ENCODE assay signal across 10 cellular contexts in the genomic region with DNA sequence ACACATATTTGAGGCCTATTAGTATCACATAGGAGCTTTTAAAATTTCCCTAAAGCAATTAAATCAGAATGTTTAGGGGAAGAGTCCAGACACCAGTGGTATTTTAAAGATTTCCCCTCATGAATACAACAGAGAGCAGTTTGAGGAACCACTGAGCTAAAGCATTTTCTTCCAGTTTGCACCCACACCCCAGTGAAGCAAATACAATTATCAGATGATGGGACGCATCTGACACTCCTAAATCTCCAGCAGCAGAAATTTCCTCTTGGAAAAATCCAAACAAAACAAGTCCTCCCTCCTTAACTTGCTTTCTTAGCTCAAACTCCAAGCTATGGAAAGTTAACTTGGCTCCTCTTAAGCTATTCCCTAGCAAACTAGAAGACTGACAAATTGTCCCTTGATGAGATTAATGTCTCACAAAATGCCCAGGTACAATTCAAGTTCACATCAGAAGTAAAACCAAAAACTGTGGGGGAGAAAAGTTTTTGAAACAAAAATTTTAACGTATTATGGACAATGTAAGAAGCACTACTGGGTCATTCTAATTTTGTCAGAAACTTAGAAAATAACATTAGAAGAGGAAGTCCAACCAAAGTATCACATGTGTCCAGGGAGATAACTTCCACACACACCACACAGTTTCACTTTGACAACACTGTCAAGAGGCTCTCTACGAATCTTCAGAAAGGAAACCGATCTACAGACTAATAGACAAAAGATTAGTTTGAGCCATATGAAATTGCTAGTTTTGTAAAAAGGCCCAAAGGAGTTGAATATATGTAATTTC.
DNase-seq lines count a peak whose midpoint lies in the region; ATAC-seq and TF ChIP-seq lines count a peak whose summit lies in the region.
"Had no signal": no experiment of that assay in that cellular context is flagged by ENCODE, and none has a peak within 500 bp of the region (broad histone marks: within the 10 kb centered on the region; RNA-seq: fewer than 3 reads in every experiment).

No MANE protein-coding gene starts in this region.

- no peak for DNase-seq in activated effector memory CD4-positive, alpha-beta T cell treated with anti-CD3 and anti-CD28 coated beads, Interleukin-2, amount 50 U/mL, for 16 hours
- no peak for DNase-seq in DMS 273 (lab: John Stamatoyannopoulos, UW; ENCODE audit: unreplicated experiment)
- no peak for DNase-seq in activated T-cell treated with anti-CD3 and anti-CD28 coated beads, Interleukin-2, amount 50 U/mL, for 4 hours
- DNase-seq in NCI-H2196 (lab: John Stamatoyannopoulos, UW; ENCODE audit: unreplicated experiment) = no peak
- DNase-seq: kidney glomerular epithelial cell had no signal

- peak overlapping the region; percentile 3 for H3K27ac ChIP-seq in OCI-LY1 (ENCODE audit: low read depth, low read length, poor library complexity, severe bottlenecking)

- H4K20me1 ChIP-seq in OCI-LY1 (ENCODE audit: insufficient read depth, low read length) = no peaks in the 10 kb centered on the region

- H3K36me3 Mint-ChIP-seq in nephron (ENCODE audit: low read depth) = no peaks in the 10 kb centered on the region
- H3K36me3 Mint-ChIP-seq in activated T-cell treated with anti-CD3 and anti-CD28 coated beads, Interleukin-2, amount 50 U/mL, for 4 hours (ENCODE audit: insufficient read depth) = peaks cover 5% of the 10 kb centered on the region

- H3K9me3 ChIP-seq in OCI-LY1 (ENCODE audit: low read length) = no peaks in the 10 kb centered on the region

- H3K79me2 ChIP-seq in OCI-LY1 (ENCODE audit: insufficient read depth, low read length) = no peaks in the 10 kb centered on the region

- H3K4me1 Mint-ChIP-seq in nephron = peaks cover 12% of the 10 kb centered on the region
- H3K4me1 Mint-ChIP-seq in activated T-cell treated with anti-CD3 and anti-CD28 coated beads, Interleukin-2, amount 50 U/mL, for 4 hours (ENCODE audit: low read depth) = peaks cover 10% of the 10 kb centered on the region

- TF ChIP-seq CTCF in OCI-LY1 (IDR thresholded peaks at IDR 0.05; ENCODE audit: low read length) (no peak), nephron (IDR thresholded peaks at IDR 0.05; ENCODE audit: unreplicated experiment in 3 of 3) (no peak)

- no peaks in the 10 kb centered on the region for H3F3A ChIP-seq in OCI-LY1 (ENCODE audit: insufficient read depth, low read length)

- H3K4me3 Mint-ChIP-seq in nephron = no peak overlapping the region
- H3K4me3 Mint-ChIP-seq in activated T-cell treated with anti-CD3 and anti-CD28 coated beads, Interleukin-2, amount 50 U/mL, for 4 hours = no peak overlapping the region
- H3K4me3 Mint-ChIP-seq: activated naive CD4-positive, alpha-beta T cell treated with anti-CD3 and anti-CD28 coated beads, Interleukin-2, amount 50 U/mL, for 24 hours had no signal

- no peak overlapping the region for H3K9ac ChIP-seq in OCI-LY1 (ENCODE audit: low read length)

- no peaks in the 10 kb centered on the region for H3K27me3 ChIP-seq in OCI-LY1 (ENCODE audit: insufficient read depth, low read length)

- peaks cover 6% of the 10 kb centered on the region for H3K36me3 ChIP-seq in OCI-LY1 (ENCODE audit: insufficient read depth, low read length)

- no peaks in the 10 kb centered on the region for H3K9me3 Mint-ChIP-seq in nephron
- no peaks in the 10 kb centered on the region for H3K9me3 Mint-ChIP-seq in activated T-cell treated with anti-CD3 and anti-CD28 coated beads, Interleukin-2, amount 50 U/mL, for 4 hours
- H3K9me3 Mint-ChIP-seq: activated naive CD4-positive, alpha-beta T cell treated with anti-CD3 and anti-CD28 coated beads, Interleukin-2, amount 50 U/mL, for 24 hours had no signal

- ATAC-seq in GM18909 (IDR thresholded peaks at IDR 0.05; ENCODE audit: poor library complexity, unreplicated experiment) (peak; percentile 84), HG02885 (IDR thresholded peaks at IDR 0.05; ENCODE audit: poor library complexity, unreplicated experiment) (peak; percentile 92)
- ATAC-seq in activated T-cell treated with anti-CD3 and anti-CD28 coated beads, Interleukin-2, amount 50 U/mL, for 4 hours = no peak

- H3K9me2 ChIP-seq in OCI-LY1 (ENCODE audit: low read depth, low read length) = no peaks in the 10 kb centered on the region

- H3K27me3 Mint-ChIP-seq in nephron (ENCODE audit: low read depth) = peaks cover 3% of the 10 kb centered on the region
- H3K27me3 Mint-ChIP-seq in activated T-cell treated with anti-CD3 and anti-CD28 coated beads, Interleukin-2, amount 50 U/mL, for 4 hours (ENCODE audit: low read depth) = no peaks in the 10 kb centered on the region
- H3K27me3 Mint-ChIP-seq: activated naive CD4-positive, alpha-beta T cell treated with anti-CD3 and anti-CD28 coated beads, Interleukin-2, amount 50 U/mL, for 24 hours had no signal

- no peak overlapping the region for H3K4me2 ChIP-seq in OCI-LY1 (ENCODE audit: low read length)

- peak overlapping the region; percentile 65 to 86 (median 82) for H3K27ac Mint-ChIP-seq in nephron
- H3K27ac Mint-ChIP-seq: activated naive CD4-positive, alpha-beta T cell treated with anti-CD3 and anti-CD28 coated beads, Interleukin-2, amount 50 U/mL, for 24 hours had no signal

- H2AFZ ChIP-seq in OCI-LY1 (ENCODE audit: low read length) = no peak overlapping the region

- H3K4me3 ChIP-seq in OCI-LY1 (ENCODE audit: low read depth, low read length, poor library complexity, severe bottlenecking) = no peak overlapping the region

- peaks cover 18% of the 10 kb centered on the region for H3K4me1 ChIP-seq in OCI-LY1 (ENCODE audit: insufficient read depth, low read length, severe bottlenecking)

Comparison
In these comparisons a context has a peak if more than half of its experiments do, and no peak if none do; other contexts are left out.
1. ATAC-seq: peak in GM18909 (single experiment) and HG02885 (single experiment); none in activated T-cell treated with anti-CD3 and anti-CD28 coated beads, Interleukin-2, amount 50 U/mL, for 4 hours (0 of 2).